In genomic region chr16:49084628-49085390, GRCh38 we compare ENCODE assay signal across 20 cellular contexts.
DNase-seq lines count a peak whose midpoint lies in the region; ATAC-seq and TF ChIP-seq lines count a peak whose summit lies in the region.
"Had no signal": no experiment of that assay in that cellular context is flagged by ENCODE, and none has a peak within 500 bp of the region (broad histone marks: within the 10 kb centered on the region; RNA-seq: fewer than 3 reads in every experiment).

No MANE protein-coding gene starts in this region.

- no peaks in the 10 kb centered on the region for H3K27me3 Mint-ChIP-seq in activated naive CD8-positive, alpha-beta T cell treated with anti-CD3 and anti-CD28 coated beads, Interleukin-2, amount 50 U/mL, for 24 hours
- H3K27me3 Mint-ChIP-seq in activated naive CD8-positive, alpha-beta T cell treated with anti-CD3 and anti-CD28 coated beads for 36 hours, result no peaks in the 10 kb centered on the region
- no peaks in the 10 kb centered on the region for H3K27me3 Mint-ChIP-seq in WTC11 (ENCODE audit: low read depth)

- POLR2A ChIA-PET in WTC11 (lab: Charles Lee), result no interaction called here

- ATAC-seq in activated naive CD8-positive, alpha-beta T cell treated with anti-CD3 and anti-CD28 coated beads, Interleukin-2, amount 50 U/mL, for 24 hours, result no peak
- ATAC-seq in WTC11 (no peak), left lobe of liver (no peak)
- ATAC-seq: CD8-positive, alpha-beta T cell; Right ventricle myocardium inferior had no signal

- TF ChIP-seq CTCF in WTC11 (IDR thresholded peaks at IDR 0.05), result no peak

- CTCF ChIA-PET in WTC11 (lab: Charles Lee), result no interaction called here

- H3K4me3 Mint-ChIP-seq in activated naive CD8-positive, alpha-beta T cell treated with anti-CD3 and anti-CD28 coated beads, Interleukin-2, amount 50 U/mL, for 24 hours, result no peak overlapping the region
- H3K4me3 Mint-ChIP-seq in activated naive CD8-positive, alpha-beta T cell treated with anti-CD3 and anti-CD28 coated beads for 36 hours, result no peak overlapping the region
- no peak overlapping the region for H3K4me3 Mint-ChIP-seq in WTC11
- H3K4me3 Mint-ChIP-seq: CD8-positive, alpha-beta T cell had no signal

- no peak for TF ChIP-seq POLR2A in erythroblast (IDR thresholded peaks at IDR 0.05; ENCODE audit: low read length)

- DNase-seq in activated naive CD8-positive, alpha-beta T cell treated with anti-CD3 and anti-CD28 coated beads, Interleukin-2, amount 50 U/mL, for 24 hours, result no peak
- no peak for DNase-seq in activated naive CD8-positive, alpha-beta T cell treated with anti-CD3 and anti-CD28 coated beads for 36 hours
- no peak for DNase-seq in WTC11 (ENCODE audit: low spot score)
- DNase-seq in erythroblast (lab: John Stamatoyannopoulos, UW), result peak; percentile 30 to 50
- no peak for DNase-seq in NOMO-1 treated with DMSO at 0.1 percent for 48 hours (lab: John Stamatoyannopoulos, UW; ENCODE audit: unreplicated experiment)
- no peak for DNase-seq in left lobe of liver (ENCODE audit: low spot score)
- no peak for DNase-seq in stimulated activated CD4-positive, alpha-beta T cell treated with anti-CD3 and anti-CD28 coated beads, Interleukin-4, amount 100 ng/mL, for 4 hours
- DNase-seq: 8988T; AML-193; C1 segment of cervical spinal cord; CD8-positive, alpha-beta T cell; DND-41; H7; KG1; NCI-H1092 treated with DMSO at 0.1 percent for 48 hours; NCI-H1436 treated with DMSO at 0.1 percent for 48 hours; NCI-H1930; NCI-H524 treated with DMSO at 0.1 percent for 48 hours; OCI-M1 had no signal

- peak overlapping the region; percentile 9 for H3K27ac Mint-ChIP-seq in activated naive CD8-positive, alpha-beta T cell treated with anti-CD3 and anti-CD28 coated beads, Interleukin-2, amount 50 U/mL, for 24 hours
- no peak overlapping the region for H3K27ac Mint-ChIP-seq in activated naive CD8-positive, alpha-beta T cell treated with anti-CD3 and anti-CD28 coated beads for 36 hours
- H3K27ac Mint-ChIP-seq in WTC11, result no peak overlapping the region
- H3K27ac Mint-ChIP-seq: CD8-positive, alpha-beta T cell had no signal

- H3K36me3 Mint-ChIP-seq in activated naive CD8-positive, alpha-beta T cell treated with anti-CD3 and anti-CD28 coated beads, Interleukin-2, amount 50 U/mL, for 24 hours (ENCODE audit: low read depth), result no peaks in the 10 kb centered on the region
- peaks cover 4% of the 10 kb centered on the region for H3K36me3 Mint-ChIP-seq in activated naive CD8-positive, alpha-beta T cell treated with anti-CD3 and anti-CD28 coated beads for 36 hours
- peaks cover 11% of the 10 kb centered on the region for H3K36me3 Mint-ChIP-seq in WTC11
- H3K36me3 Mint-ChIP-seq: CD8-positive, alpha-beta T cell had no signal

- H3K9me3 Mint-ChIP-seq in activated naive CD8-positive, alpha-beta T cell treated with anti-CD3 and anti-CD28 coated beads, Interleukin-2, amount 50 U/mL, for 24 hours, result peaks cover 17% of the 10 kb centered on the region
- H3K9me3 Mint-ChIP-seq in activated naive CD8-positive, alpha-beta T cell treated with anti-CD3 and anti-CD28 coated beads for 36 hours, result peaks cover 10% of the 10 kb centered on the region
- H3K9me3 Mint-ChIP-seq in WTC11, result peaks cover 18% of the 10 kb centered on the region

- H3K4me1 Mint-ChIP-seq in activated naive CD8-positive, alpha-beta T cell treated with anti-CD3 and anti-CD28 coated beads, Interleukin-2, amount 50 U/mL, for 24 hours, result no peaks in the 10 kb centered on the region
- H3K4me1 Mint-ChIP-seq in activated naive CD8-positive, alpha-beta T cell treated with anti-CD3 and anti-CD28 coated beads for 36 hours, result no peaks in the 10 kb centered on the region
- H3K4me1 Mint-ChIP-seq in WTC11, result no peaks in the 10 kb centered on the region

TF ChIP-seq in WTC11, 78 proteins besides CTCF, POLR2A, EP300 and RAD21:
- no peak for TF ChIP-seq ZNF232 (CRISPR knock-in tag; IDR thresholded peaks at IDR 0.05)
- peak; percentile 65; the same call in 1 of the 2 replicates for TF ChIP-seq USF1 (CRISPR knock-in tag; IDR thresholded peaks at IDR 0.05)
- TF ChIP-seq ZBTB21 (CRISPR knock-in tag; IDR thresholded peaks at IDR 0.05; ENCODE audit: borderline replicate concordance), result peak; percentile 31; the same call in 1 of the 2 replicates
- peak; percentile 81 for TF ChIP-seq GABPB1 (CRISPR knock-in tag; IDR thresholded peaks at IDR 0.05)
- TF ChIP-seq MAX (CRISPR knock-in tag; IDR thresholded peaks at IDR 0.05), result peak; percentile 88
- TF ChIP-seq ZMAT4 (CRISPR knock-in tag; IDR thresholded peaks at IDR 0.05), result no peak

Comparison
In these comparisons a context has a peak if more than half of its experiments do, and no peak if none do; other contexts are left out.
1. DNase-seq: peak in erythroblast (2 of 2); none in activated naive CD8-positive, alpha-beta T cell treated with anti-CD3 and anti-CD28 coated beads, Interleukin-2, amount 50 U/mL, for 24 hours (single experiment), activated naive CD8-positive, alpha-beta T cell treated with anti-CD3 and anti-CD28 coated beads for 36 hours (single experiment), WTC11 (single experiment), NOMO-1 treated with DMSO at 0.1 percent for 48 hours (single experiment), left lobe of liver (single experiment) and stimulated activated CD4-positive, alpha-beta T cell treated with anti-CD3 and anti-CD28 coated beads, Interleukin-4, amount 100 ng/mL, for 4 hours (0 of 2).